ENCODE assay signal across 8 cellular contexts in genomic region chr5:141701341-141702119, GRCh38. TPM values are rescaled to one million over a fixed set of nuclear protein-coding genes. Genes with fewer than 3 reads are reported as not detected.
A peak's percentile ranks its signal among the peaks of the same experiment; 100 is the strongest.
DNase-seq lines count a peak whose midpoint lies in the region; ATAC-seq and TF ChIP-seq lines count a peak whose summit lies in the region.

No MANE protein-coding gene starts in this region.

- H3K4me1 ChIP-seq in A673 (ENCODE audit: insufficient read depth, low read length, poor library complexity, severe bottlenecking): peaks cover 12% of the 10 kb centered on the region
- H3K4me1 ChIP-seq in tibial artery: peaks cover 0 to 23% (median 17%) of the 10 kb centered on the region in 4 donors

- H3K9me3 ChIP-seq in A673 (ENCODE audit: low read depth, low read length, poor library complexity, severe bottlenecking): no peaks in the 10 kb centered on the region
- H3K9me3 ChIP-seq in tibial artery: no peaks in the 10 kb centered on the region

- peak overlapping the region; percentile 89 for H3K4me3 Mint-ChIP-seq in endothelial cell (ENCODE audit: unreplicated experiment)

- H3K27me3 ChIP-seq in A673 (replicated peaks; ENCODE audit: insufficient read depth, low read depth, low read length, poor library complexity): peaks cover 6% of the 10 kb centered on the region
- peaks cover 0 to 59% of the 10 kb centered on the region in 2 donors for H3K27me3 ChIP-seq in tibial artery

- TF ChIP-seq CTCF in A673 (conservative IDR thresholded peaks at IDR 0.05; ENCODE audit: low read depth, low read length): no peak
- TF ChIP-seq CTCF in endothelial cell (IDR thresholded peaks at IDR 0.05; ENCODE audit: unreplicated experiment): no peak
- TF ChIP-seq CTCF in tibial artery (IDR thresholded peaks at IDR 0.05): no peak

- no peak for DNase-seq in A673 (ENCODE audit: low spot score)
- DNase-seq in endothelial cell (ENCODE audit: low spot score): no peak
- no peak for DNase-seq in GOT3 (lab: John Stamatoyannopoulos, UW)
- no peak for DNase-seq in tibial artery
- no peak for DNase-seq in globus pallidus (ENCODE audit: low spot score)
- no peak for DNase-seq in islet precursor cell

- H3K4me1 Mint-ChIP-seq in endothelial cell (ENCODE audit: unreplicated experiment): peaks cover 10% of the 10 kb centered on the region

- H3K36me3 ChIP-seq in A673 (ENCODE audit: insufficient read depth, low read length, poor library complexity, severe bottlenecking): no peaks in the 10 kb centered on the region
- no peaks in the 10 kb centered on the region for H3K36me3 ChIP-seq in tibial artery

- peak overlapping the region; percentile 45 for H3K4me3 ChIP-seq in A673 (ENCODE audit: low read depth, low read length, poor library complexity, severe bottlenecking)
- H3K4me3 ChIP-seq in tibial artery: no peak overlapping the region

- no peaks in the 10 kb centered on the region for H3K9me3 Mint-ChIP-seq in endothelial cell (ENCODE audit: unreplicated experiment)

- intact Hi-C loops in A673 (cut with micrococcal nuclease; ENCODE audit: unreplicated experiment): loop anchor here (1.0 to 5.0 kb wide), 2 partner anchors 111 to 178 kb away; no protein-coding TSS in a partner anchor
- intact Hi-C loops in tibial artery (cut with DNase I; ENCODE audit: low total_unique reads): loop anchor here (2.0 kb wide), 1 partner anchor 177 kb away; the partner anchor contains the start of gene PCDH1

- POLR2A ChIA-PET in A673 (lab: Charles Lee; ENCODE audit: low non-redundant PET): no interaction called here

- ATAC-seq in GM19351 (IDR thresholded peaks at IDR 0.05; ENCODE audit: unreplicated experiment) (peak; percentile 68), HG03521 (IDR thresholded peaks at IDR 0.05; ENCODE audit: unreplicated experiment) (peak; percentile 36)

- no peaks in the 10 kb centered on the region for H3K36me3 Mint-ChIP-seq in endothelial cell (ENCODE audit: low read depth, unreplicated experiment)

- no TSS peak for BruUV-seq in A673 (replicated peaks; lab: Mats Ljungman, UMichigan)

- peaks cover 6% of the 10 kb centered on the region for H3K27me3 Mint-ChIP-seq in endothelial cell (ENCODE audit: unreplicated experiment)

- CTCF ChIA-PET in A673 (lab: Charles Lee): interaction anchor here (0.6 to 2.0 kb wide), 3 partner anchors 9 to 188 kb away, joined by 4 to 9 read pairs (median 5); partner anchors contain the start of gene PCDH1

- H3K27ac ChIP-seq in A673 (ENCODE audit: low read depth, low read length, poor library complexity, severe bottlenecking): no peak overlapping the region
- H3K27ac ChIP-seq in tibial artery: no peak overlapping the region

- no peak overlapping the region for H3K27ac Mint-ChIP-seq in endothelial cell (ENCODE audit: unreplicated experiment)

RNA-seq across cellular contexts. Expression of gene ARAP3, which starts 19.5 kb away (rescaled TPM):
- total RNA-seq in A673 (2021): 4.1 and 4.6 TPM in 2 replicates
- total RNA-seq in endothelial cell (ENCODE audit: unreplicated experiment): 239 TPM

RNA-seq across cellular contexts. Expression of gene FCHSD1, which starts 50.3 kb away (rescaled TPM):
- total RNA-seq in A673 (2021): 2.3 and 3.9 TPM in 2 replicates
- 63.3 TPM for total RNA-seq in endothelial cell (ENCODE audit: unreplicated experiment)

Comparison
In these comparisons a context has a peak if more than half of its experiments do, and no peak if none do; other contexts are left out.
1. RNA of gene ARAP3, which starts 19.5 kb away (total RNA-seq): 239 TPM in endothelial cell (single experiment); 4.1 to 4.6 TPM in A673; every median in the first group is over 10 times any median in the second.
2. RNA of gene FCHSD1, which starts 50.3 kb away (total RNA-seq): 63.3 TPM in endothelial cell (single experiment); 2.3 to 3.9 TPM in A673; every median in the first group is over 10 times any median in the second.